In the genomic region with DNA sequence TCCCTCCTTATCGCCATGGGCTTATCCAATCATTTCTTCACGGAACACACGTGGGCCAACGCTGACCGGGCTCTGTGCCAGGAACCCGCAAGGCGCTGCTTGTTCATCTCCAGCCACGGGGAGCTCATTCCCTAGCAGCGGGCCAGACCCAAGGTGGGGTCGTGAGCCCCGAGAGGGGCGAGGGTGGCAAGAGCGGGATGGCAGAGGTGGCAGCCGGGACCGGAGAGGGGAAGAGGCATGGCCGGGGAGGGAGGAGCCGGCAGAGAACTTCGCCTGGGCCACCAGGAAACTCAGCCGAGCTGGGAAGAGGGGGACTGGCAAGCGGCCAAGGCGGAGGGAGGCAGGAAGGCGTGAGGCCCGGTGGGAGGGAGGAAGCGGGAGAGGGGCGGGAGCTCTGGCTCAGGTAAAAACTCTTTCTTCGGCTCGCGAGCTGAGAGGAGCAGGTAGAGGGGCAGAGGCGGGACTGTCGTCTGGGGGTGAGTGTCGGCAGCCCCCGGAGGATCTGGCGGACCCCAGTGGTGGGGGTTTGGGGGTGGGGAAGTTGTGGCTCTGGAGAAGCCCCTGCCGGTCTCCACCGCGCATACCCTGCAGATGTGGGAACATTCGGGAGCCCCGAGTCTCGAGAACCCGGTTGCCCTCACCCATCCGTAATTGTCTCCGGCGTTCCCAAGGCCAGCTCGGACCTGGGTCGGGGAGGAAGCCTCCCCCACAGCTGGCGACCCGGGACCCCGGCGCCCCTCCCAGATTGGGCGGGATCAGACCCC, we compare ENCODE assay signal across 8 cellular contexts. TPM values are rescaled to one million over a fixed set of nuclear protein-coding genes. Genes with fewer than 3 reads are reported as not detected.
DNase-seq lines count a peak whose midpoint lies in the region; ATAC-seq lines count a peak whose summit lies in the region.

A gene with protein sequence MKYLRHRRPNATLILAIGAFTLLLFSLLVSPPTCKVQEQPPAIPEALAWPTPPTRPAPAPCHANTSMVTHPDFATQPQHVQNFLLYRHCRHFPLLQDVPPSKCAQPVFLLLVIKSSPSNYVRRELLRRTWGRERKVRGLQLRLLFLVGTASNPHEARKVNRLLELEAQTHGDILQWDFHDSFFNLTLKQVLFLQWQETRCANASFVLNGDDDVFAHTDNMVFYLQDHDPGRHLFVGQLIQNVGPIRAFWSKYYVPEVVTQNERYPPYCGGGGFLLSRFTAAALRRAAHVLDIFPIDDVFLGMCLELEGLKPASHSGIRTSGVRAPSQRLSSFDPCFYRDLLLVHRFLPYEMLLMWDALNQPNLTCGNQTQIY (plus strand): TSS at position 408 of the 764 bp plus-strand sequence. CDS start 12,670 bp downstream, outside the sequence.

- no peaks in the 10 kb centered on the region for H3K9me3 ChIP-seq in iPS DF 6.9 (ENCODE audit: control insufficient read depth, insufficient read depth, low read length)

- H3K4me3 ChIP-seq in iPS DF 6.9 (ENCODE audit: low read length): peak within 1 kb of the TSS; percentile 38; the same call in 1 of the 2 replicates

- H3K27ac ChIP-seq in iPS DF 6.9 (ENCODE audit: low read length): no peak within 1 kb of the TSS

- no peaks in the 10 kb centered on the region for H3K36me3 ChIP-seq in iPS DF 6.9 (ENCODE audit: control insufficient read depth, insufficient read depth, low read length)

- ATAC-seq in HG03175 (IDR thresholded peaks at IDR 0.05; ENCODE audit: unreplicated experiment): no peak
- no peak for ATAC-seq in HG03565 (IDR thresholded peaks at IDR 0.05; ENCODE audit: unreplicated experiment)
- ATAC-seq in HG03025 (IDR thresholded peaks at IDR 0.05; ENCODE audit: low FRiP score, unreplicated experiment): no peak

- peaks cover 2% of the 10 kb centered on the region; the same call in 1 of the 2 replicates for H3K4me1 ChIP-seq in iPS DF 6.9 (ENCODE audit: control insufficient read depth, insufficient read depth, low read length)

- H3K27me3 ChIP-seq in iPS DF 6.9 (ENCODE audit: control insufficient read depth, insufficient read depth, low read length): no peaks in the 10 kb centered on the region

- DNase-seq in stimulated activated naive CD4-positive, alpha-beta T cell (lab: John Stamatoyannopoulos, UW): peak in 4 of 6 experiments; percentile 15 to 50 (median 40)
- no peak for DNase-seq in stimulated activated naive CD4-positive, alpha-beta T cell treated with Interleukin-2 at 50 U/mL for 16 hours (lab: John Stamatoyannopoulos, UW)
- peak; percentile 39 for DNase-seq in T-helper 9 cell
- DNase-seq in iPS DF 6.9 (ENCODE audit: low read depth, low spot score): no peak
- peak; percentile 90 for DNase-seq in ureter (ENCODE audit: low spot score)

- no CpG with 5 or more reads among the region's 50 CpGs for WGBS in iPS DF 6.9 (ENCODE audit: insufficient coverage, insufficient read length)

RNA-seq across cellular contexts. Expression of the gene that starts here (rescaled TPM):
- total RNA-seq in ureter: 88.2 TPM

Comparison
In these comparisons a context has a peak if more than half of its experiments do, and no peak if none do; other contexts are left out.
1. DNase-seq: peak in stimulated activated naive CD4-positive, alpha-beta T cell (4 of 6), T-helper 9 cell (single experiment) and ureter (single experiment); none in stimulated activated naive CD4-positive, alpha-beta T cell treated with Interleukin-2 at 50 U/mL for 16 hours (single experiment) and iPS DF 6.9 (single experiment).